In the genomic region with DNA sequence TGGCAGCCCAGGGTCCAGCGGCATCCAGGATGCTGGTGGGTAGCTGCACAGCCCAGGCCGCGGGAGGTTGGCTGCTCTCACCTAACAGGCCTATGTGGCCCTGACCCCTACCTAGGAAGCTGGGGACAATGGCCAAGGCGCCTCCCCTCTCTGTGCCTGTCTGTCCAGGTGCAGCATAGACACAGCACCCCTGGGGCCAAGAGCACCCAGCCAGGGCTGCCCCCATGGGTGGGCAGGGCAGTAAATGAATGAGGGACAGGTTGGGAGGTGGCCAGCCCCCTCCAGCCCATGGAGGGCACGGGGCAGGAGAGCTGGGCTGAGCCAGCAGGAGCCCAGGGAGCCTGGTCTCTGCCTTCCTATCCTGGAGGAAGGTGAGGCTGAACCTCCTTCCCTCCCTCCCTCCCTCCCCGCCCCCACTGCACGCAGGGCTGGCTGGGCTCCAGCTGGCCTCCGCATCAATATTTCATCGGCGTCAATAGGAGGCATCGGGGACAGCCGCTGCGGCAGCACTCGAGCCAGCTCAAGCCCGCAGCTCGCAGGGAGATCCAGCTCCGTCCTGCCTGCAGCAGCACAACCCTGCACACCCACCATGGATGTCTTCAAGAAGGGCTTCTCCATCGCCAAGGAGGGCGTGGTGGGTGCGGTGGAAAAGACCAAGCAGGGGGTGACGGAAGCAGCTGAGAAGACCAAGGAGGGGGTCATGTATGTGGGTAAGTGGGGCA, we compare ENCODE assay signal across 9 cellular contexts. TPM values are rescaled to one million over a fixed set of nuclear protein-coding genes. Genes with fewer than 3 reads are reported as not detected.
A peak's percentile ranks its signal among the peaks of the same experiment; 100 is the strongest.
DNase-seq lines count a peak whose midpoint lies in the region; ATAC-seq and TF ChIP-seq lines count a peak whose summit lies in the region.
"Had no signal": no experiment of that assay in that cellular context is flagged by ENCODE, and none has a peak within 500 bp of the region (broad histone marks: within the 10 kb centered on the region; RNA-seq: fewer than 3 reads in every experiment).

A gene (plus strand): TSS at position 491 of the 722 bp plus-strand sequence. CDS start 99 bp downstream, at position 590.

- H3K36me3 Mint-ChIP-seq in Caco-2 (ENCODE audit: insufficient read depth, unreplicated experiment): no peaks in the 10 kb centered on the region

- no TSS peak for BruUV-seq in Caco-2 (replicated peaks; lab: Mats Ljungman, UMichigan)

- TF ChIP-seq CTCF in Caco-2 (IDR thresholded peaks at IDR 0.05; ENCODE audit: insufficient read depth in 1 of 2, low read depth in 1 of 2, low read length in 1 of 2, severe bottlenecking in 1 of 2, unreplicated experiment in 1 of 2): no peak
- TF ChIP-seq CTCF in Peyer's patch (IDR thresholded peaks at IDR 0.05): no peak
- TF ChIP-seq CTCF in gastroesophageal sphincter (IDR thresholded peaks at IDR 0.05): no peak

- peak within 1 kb of the TSS; percentile 80 for H3K27ac Mint-ChIP-seq in Caco-2 (ENCODE audit: unreplicated experiment)

- no peaks in the 10 kb centered on the region for H3K4me1 Mint-ChIP-seq in Caco-2 (ENCODE audit: low read depth, unreplicated experiment)

- no peaks in the 10 kb centered on the region for H3K9me3 Mint-ChIP-seq in Caco-2 (ENCODE audit: unreplicated experiment)

- DNase-seq in Caco-2 (no peak), Peyer's patch (no peak), posterior vena cava (ENCODE audit: low spot score) (peak; percentile 84), HAP-1 (ENCODE audit: low spot score in 2 of 2) (no peak), SIG-M5 treated with dmso at 0.1 percent for 504 hours (lab: John Stamatoyannopoulos, UW; ENCODE audit: unreplicated experiment) (no peak)

- no peak for TF ChIP-seq POLR2A in Peyer's patch (IDR thresholded peaks at IDR 0.05)
- TF ChIP-seq POLR2A in gastroesophageal sphincter (IDR thresholded peaks at IDR 0.05): no peak

- in situ Hi-C loops in HAP-1 (cut with MboI; ENCODE audit: low sequenced_read_pairs): no loop called here

- no peaks in the 10 kb centered on the region for H3K36me3 ChIP-seq in Caco-2 (ENCODE audit: control insufficient read depth, insufficient read depth, low read length)
- no peaks in the 10 kb centered on the region for H3K36me3 ChIP-seq in Peyer's patch
- no peaks in the 10 kb centered on the region for H3K36me3 ChIP-seq in gastroesophageal sphincter
- no peaks in the 10 kb centered on the region for H3K36me3 ChIP-seq in HAP-1 (replicated peaks)

- no CpG with 5 or more reads among the region's 21 CpGs for WGBS in gastroesophageal sphincter (ENCODE audit: low coverage in 1 of 2), 2 donors

- H3K27me3 ChIP-seq in Caco-2 (replicated peaks; ENCODE audit: control insufficient read depth, insufficient read depth, low read length) (no peaks in the 10 kb centered on the region), Peyer's patch (no peaks in the 10 kb centered on the region), gastroesophageal sphincter (no peaks in the 10 kb centered on the region), HAP-1 (ENCODE audit: low read depth) (no peaks in the 10 kb centered on the region)

- H3K4me1 ChIP-seq in Caco-2 (peaks cover 18% of the 10 kb centered on the region), Peyer's patch (peaks cover 0 to 16% (median 0%) of the 10 kb centered on the region in 4 donors), gastroesophageal sphincter (peaks cover 0 to 78% (median 32%) of the 10 kb centered on the region in 3 donors), HAP-1 (peaks cover 15% of the 10 kb centered on the region)

- no peak within 1 kb of the TSS for H3K4me3 ChIP-seq in Caco-2 (ENCODE audit: low read depth, low read length)
- H3K4me3 ChIP-seq in Peyer's patch: peak within 1 kb of the TSS in 2 of 4 donors; percentile 19 to 28
- peak within 1 kb of the TSS in 1 of 2 donors; percentile 44 for H3K4me3 ChIP-seq in gastroesophageal sphincter
- H3K4me3 ChIP-seq in HAP-1: no peak within 1 kb of the TSS

- H3K4me3 Mint-ChIP-seq in Caco-2 (ENCODE audit: unreplicated experiment): no peak within 1 kb of the TSS

- peak within 1 kb of the TSS; percentile 10 to 71 (median 51) for H3K27ac ChIP-seq in Peyer's patch
- peak within 1 kb of the TSS in 3 of 4 donors; percentile 79 to 84 (median 80) for H3K27ac ChIP-seq in gastroesophageal sphincter

- H3K9me3 ChIP-seq in Caco-2 (0 out of 2 replicates have a peak, but pooled peaks cover 4% of the 10 kb centered on the region), Peyer's patch (no peaks in the 10 kb centered on the region), gastroesophageal sphincter (no peaks in the 10 kb centered on the region), HAP-1 (no peaks in the 10 kb centered on the region)

- CTCF ChIA-PET in Caco-2 (lab: Charles Lee): interaction anchor here (1.1 kb wide), 1 partner anchor 102 kb away, joined by 3 read pairs; no protein-coding TSS in a partner anchor

- POLR2A ChIA-PET in Caco-2 (lab: Charles Lee): interaction anchor here (0.6 kb wide), 1 partner anchor 117 kb away, joined by 3 read pairs; no protein-coding TSS in a partner anchor

- ATAC-seq in gastroesophageal sphincter (no peak), HG03520 (IDR thresholded peaks at IDR 0.05; ENCODE audit: unreplicated experiment) (no peak), GM19397 (IDR thresholded peaks at IDR 0.05; ENCODE audit: unreplicated experiment) (no peak)

- H3K27me3 Mint-ChIP-seq in Caco-2 (ENCODE audit: insufficient read depth, unreplicated experiment): no peaks in the 10 kb centered on the region

- intact Hi-C loops in Caco-2 (cut with micrococcal nuclease; ENCODE audit: unreplicated experiment) (no loop called here), posterior vena cava (cut with DNase I) (no loop called here)

- TF ChIP-seq EP300 in gastroesophageal sphincter (IDR thresholded peaks at IDR 0.05): no peak

RNA-seq across cellular contexts. Expression of the gene that starts here (rescaled TPM):
- total RNA-seq in Caco-2 (2022): 0.45 TPM in 1 of 2 replicates, not detected in the other
- 1 to 10 TPM in 2 of 4 donors, not detected in 2; 2.4 to 8.2 TPM for total RNA-seq in Peyer's patch
- total RNA-seq in gastroesophageal sphincter: 100 to 1,000 TPM in 1 of 4 donors, 10 to 100 TPM in 3; 12.8 to 102 (median 33.7) TPM
- total RNA-seq in posterior vena cava: 10 to 100 TPM; 55.9 to 61.1 TPM
- total RNA-seq: T-helper 2 cell treated with Interferon-gamma antibody and Interleukin-4, amounts not matched to agents 100 ng/mL and 5 ng/mL, for 36 hours had no signal
